ENCODE assay signal across 24 cellular contexts in genomic region chr17:59872351-59872750, GRCh38.
"Had no signal": no experiment of that assay in that cellular context is flagged by ENCODE, and none has a peak within 500 bp of the region (broad histone marks: within the 10 kb centered on the region; RNA-seq: fewer than 3 reads in every experiment).

No MANE protein-coding gene starts in this region.

- H3K4me1 Mint-ChIP-seq: activated CD4-positive, alpha-beta T cell treated with anti-CD3 and anti-CD28 coated beads for 36 hours; activated naive CD4-positive, alpha-beta T cell treated with anti-CD3 and anti-CD28 coated beads, Interleukin-2, amount 50 U/mL, for 24 hours; neural crest cell had no signal

- ATAC-seq: activated CD4-positive, alpha-beta T cell treated with anti-CD3 and anti-CD28 coated beads for 36 hours; activated naive CD8-positive, alpha-beta T cell treated with anti-CD3 and anti-CD28 coated beads, Interleukin-2, amount 50 U/mL, for 24 hours; foreskin keratinocyte; heart right ventricle; naive thymus-derived CD8-positive, alpha-beta T cell; right cardiac atrium; T-helper 17 cell had no signal

- H3K4me3 ChIP-seq: breast epithelium, esophagus muscularis mucosa, heart right ventricle, spleen, testis, transverse colon had no signal

- H3K9me3 Mint-ChIP-seq: activated naive CD4-positive, alpha-beta T cell treated with anti-CD3 and anti-CD28 coated beads, Interleukin-2, amount 50 U/mL, for 24 hours; activated naive CD8-positive, alpha-beta T cell treated with anti-CD3 and anti-CD28 coated beads, Interleukin-2, amount 50 U/mL, for 24 hours; endodermal cell; naive thymus-derived CD8-positive, alpha-beta T cell; neural crest cell had no signal

- DNase-seq: activated CD4-positive, alpha-beta T cell treated with anti-CD3 and anti-CD28 coated beads for 36 hours; activated CD4-positive, alpha-beta T cell treated with anti-CD3 and anti-CD28 coated beads, Interleukin-2, amount 50 U/mL, for 48 hours; activated CD4-positive, CD25-positive, alpha-beta regulatory T cell; activated CD8-positive, alpha-beta memory T cell treated with anti-CD3 and anti-CD28 coated beads for 24 hours; activated naive CD8-positive, alpha-beta T cell treated with anti-CD3 and anti-CD28 coated beads, Interleukin-2, amount 50 U/mL, for 24 hours; amygdala; central memory CD4-positive, alpha-beta T cell; endodermal cell; foreskin keratinocyte; heart right ventricle; mesenchymal stem cell; naive thymus-derived CD8-positive, alpha-beta T cell; nucleus accumbens; right cardiac atrium; spleen; stimulated activated naive CD4-positive, alpha-beta T cell treated with Interleukin-2 at 50 U/mL for 16 hours; T-helper 17 cell; testis; transverse colon had no signal

- H3K4me3 Mint-ChIP-seq: activated CD4-positive, alpha-beta T cell treated with anti-CD3 and anti-CD28 coated beads for 36 hours; activated naive CD4-positive, alpha-beta T cell treated with anti-CD3 and anti-CD28 coated beads, Interleukin-2, amount 50 U/mL, for 24 hours; activated naive CD8-positive, alpha-beta T cell treated with anti-CD3 and anti-CD28 coated beads, Interleukin-2, amount 50 U/mL, for 24 hours; endodermal cell; naive thymus-derived CD8-positive, alpha-beta T cell; neural crest cell; T-helper 17 cell had no signal

- H3K4me1 ChIP-seq: breast epithelium, esophagus muscularis mucosa, testis, transverse colon had no signal

- H3K9me3 ChIP-seq: breast epithelium, esophagus muscularis mucosa, heart right ventricle, spleen, testis, transverse colon had no signal

- H3K27ac Mint-ChIP-seq: activated CD4-positive, alpha-beta T cell treated with anti-CD3 and anti-CD28 coated beads for 36 hours; activated naive CD4-positive, alpha-beta T cell treated with anti-CD3 and anti-CD28 coated beads, Interleukin-2, amount 50 U/mL, for 24 hours; activated naive CD8-positive, alpha-beta T cell treated with anti-CD3 and anti-CD28 coated beads, Interleukin-2, amount 50 U/mL, for 24 hours; endodermal cell; T-helper 17 cell had no signal

- H3K27me3 ChIP-seq: breast epithelium, esophagus muscularis mucosa, foreskin keratinocyte, heart right ventricle, spleen, testis, transverse colon had no signal

- H3K27me3 Mint-ChIP-seq: activated CD4-positive, alpha-beta T cell treated with anti-CD3 and anti-CD28 coated beads for 36 hours; activated naive CD4-positive, alpha-beta T cell treated with anti-CD3 and anti-CD28 coated beads, Interleukin-2, amount 50 U/mL, for 24 hours; activated naive CD8-positive, alpha-beta T cell treated with anti-CD3 and anti-CD28 coated beads, Interleukin-2, amount 50 U/mL, for 24 hours; naive thymus-derived CD8-positive, alpha-beta T cell; T-helper 17 cell had no signal

- H3K36me3 ChIP-seq: breast epithelium had no signal

- H3K27ac ChIP-seq: esophagus muscularis mucosa, foreskin keratinocyte, heart right ventricle, parathyroid adenoma, spleen, testis, transverse colon had no signal
